ENCODE assay signal across 20 cellular contexts in genomic region chr11:19091366-19091765, GRCh38. TPM values are rescaled to one million over a fixed set of nuclear protein-coding genes. Genes with fewer than 3 reads are reported as not detected.
DNase-seq lines count a peak whose midpoint lies in the region; ATAC-seq and TF ChIP-seq lines count a peak whose summit lies in the region.
"Had no signal": no experiment of that assay in that cellular context is flagged by ENCODE, and none has a peak within 500 bp of the region (broad histone marks: within the 10 kb centered on the region; RNA-seq: fewer than 3 reads in every experiment).

No MANE protein-coding gene starts in this region.

- no peak overlapping the region for H3K4me3 Mint-ChIP-seq in T-cell

- no peaks in the 10 kb centered on the region for H3K9me3 Mint-ChIP-seq in T-cell

- ATAC-seq in left colon (peak; percentile 52), T-cell (replicated peaks in 1 of 4) (no peak)
- ATAC-seq: PC-3, Right ventricle myocardium inferior had no signal

- H3K27me3 Mint-ChIP-seq in T-cell: peaks cover 41 to 46% of the 10 kb centered on the region in 2 donors

- CTCF ChIA-PET in T-cell (lab: Charles Lee): no interaction called here

- no peak overlapping the region for H3K27ac Mint-ChIP-seq in T-cell

- POLR2A ChIA-PET in T-cell (lab: Charles Lee): no interaction called here

- no peak overlapping the region for H3K4me3 ChIP-seq in cardiac fibroblast (replicated peaks in 1 of 2; ENCODE audit: low read depth in 2 of 2, low read length in 2 of 2)
- H3K4me3 ChIP-seq: BLaER1 treated with 17β-estradiol and CSF1 and Interleukin-3, amounts not matched to agents 10 nM and 100 nM; SK-N-MC had no signal

- DNase-seq in DMS53 (lab: John Stamatoyannopoulos, UW): peak; percentile 90
- DNase-seq in HT1080 (ENCODE audit: low read depth): peak; percentile 29
- DNase-seq in cardiac fibroblast (ENCODE audit: low read depth in 2 of 2): peak; percentile 7 to 8
- no peak for DNase-seq in left colon
- DNase-seq in H4 (ENCODE audit: low spot score): no peak
- no peak for DNase-seq in cortex of kidney (lab: John Stamatoyannopoulos, UW)
- no peak for DNase-seq in T-cell
- DNase-seq: DMS79, HCEC 1CT, KBM-7, NCI-H1092 treated with DMSO at 0.1 percent for 48 hours, NCI-H187, NCI-H524, PC-3, T-helper 1 cell had no signal

- TF ChIP-seq CTCF in cardiac fibroblast (IDR thresholded peaks at IDR 0.05; ENCODE audit: low read depth, low read length): no peak

- intact Hi-C loops in left colon (cut with DNase I, micrococcal nuclease): loop anchor here in 1 of 2 donors (10.0 kb wide), 1 partner anchor 143 kb away; no protein-coding TSS in a partner anchor

- no peaks in the 10 kb centered on the region for H3K36me3 Mint-ChIP-seq in T-cell

- no peaks in the 10 kb centered on the region for H3K4me1 Mint-ChIP-seq in T-cell

RNA-seq across cellular contexts. Expression of gene ZDHHC13, which starts 25.6 kb away (rescaled TPM):
- total RNA-seq in HT1080 (2014; rRNA removed; shearing (Covaris generic)): 14.6 and 18.9 TPM in 2 replicates
- 15.4 and 16.7 TPM in 2 replicates for polyA plus RNA-seq in HT1080 (2015; cell fraction: cytosol; rRNA removed)
- polyA plus RNA-seq in HT1080 (2015; cell fraction: nucleus; rRNA removed): 21.6 and 25.0 TPM in 2 replicates
- 10 to 100 TPM; 30.5 to 32.9 TPM for total RNA-seq in left colon
- 44.9 and 45.6 TPM in 2 replicates for total RNA-seq in H4 (2014; rRNA removed; shearing (Covaris generic))
- 10 to 100 TPM; 10.2 to 16.3 (median 13.4) TPM for total RNA-seq in T-cell

RNA-seq across cellular contexts. Expression of gene MRGPRX2, which starts 30.8 kb away (rescaled TPM):
- total RNA-seq in HT1080 (2014; rRNA removed; shearing (Covaris generic)): not detected in 2 replicates
- polyA plus RNA-seq in HT1080 (2015; cell fraction: cytosol; rRNA removed): not detected in 2 replicates
- polyA plus RNA-seq in HT1080 (2015; cell fraction: nucleus; rRNA removed): not detected in 2 replicates
- total RNA-seq in left colon (under 1 TPM in 1 of 2 donors, not detected in 1; 0.11 TPM), T-cell (not detected)
- not detected in 2 replicates for total RNA-seq in H4 (2014; rRNA removed; shearing (Covaris generic))
- total RNA-seq: M059J, PC-3, Right ventricle myocardium inferior had no signal
- polyA plus RNA-seq: AG04450 had no signal

Comparison
In these comparisons a context has a peak if more than half of its experiments do, and no peak if none do; other contexts are left out.
1. DNase-seq: peak in DMS53 (single experiment), HT1080 (single experiment) and cardiac fibroblast (2 of 2); none in left colon (0 of 2), H4 (single experiment), cortex of kidney (single experiment) and T-cell (0 of 34).